In the genomic region with DNA sequence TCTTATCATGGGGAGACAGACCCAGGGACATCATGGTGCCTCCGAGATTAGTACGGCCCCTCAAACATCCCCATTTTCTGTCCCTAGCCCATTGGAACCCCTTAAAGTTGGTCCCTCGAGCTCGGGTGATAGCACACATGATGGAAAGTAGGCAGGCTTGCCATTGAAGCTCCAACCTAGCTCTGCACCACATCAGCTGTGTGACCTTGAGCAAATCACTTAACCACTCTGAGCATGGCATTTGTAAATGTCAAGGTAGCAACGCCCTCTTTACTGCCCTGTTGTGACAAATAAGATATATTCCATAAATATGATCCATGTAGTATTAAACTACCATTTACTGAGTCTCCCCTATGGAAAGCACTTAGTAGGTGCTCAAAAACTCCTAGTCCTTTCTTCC, we compare ENCODE assay signal across 2 cellular contexts.
TF ChIP-seq lines count a peak whose summit lies in the region.

No MANE protein-coding gene starts in this region.

TF ChIP-seq in A549, 52 proteins besides CTCF, POLR2A, EP300 and RAD21 (continued from another document):
- TF ChIP-seq, protein P1, sequence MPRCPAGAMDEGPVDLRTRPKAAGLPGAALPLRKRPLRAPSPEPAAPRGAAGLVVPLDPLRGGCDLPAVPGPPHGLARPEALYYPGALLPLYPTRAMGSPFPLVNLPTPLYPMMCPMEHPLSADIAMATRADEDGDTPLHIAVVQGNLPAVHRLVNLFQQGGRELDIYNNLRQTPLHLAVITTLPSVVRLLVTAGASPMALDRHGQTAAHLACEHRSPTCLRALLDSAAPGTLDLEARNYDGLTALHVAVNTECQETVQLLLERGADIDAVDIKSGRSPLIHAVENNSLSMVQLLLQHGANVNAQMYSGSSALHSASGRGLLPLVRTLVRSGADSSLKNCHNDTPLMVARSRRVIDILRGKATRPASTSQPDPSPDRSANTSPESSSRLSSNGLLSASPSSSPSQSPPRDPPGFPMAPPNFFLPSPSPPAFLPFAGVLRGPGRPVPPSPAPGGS (IDR thresholded peaks at IDR 0.05), result no peak
- TF ChIP-seq KDM1A (IDR thresholded peaks at IDR 0.05; ENCODE audit: low read depth), result no peak

TF ChIP-seq in GM23338, 12 proteins besides CTCF, POLR2A, EP300 and RAD21 (continued from another document):
- TF ChIP-seq, protein P2, sequence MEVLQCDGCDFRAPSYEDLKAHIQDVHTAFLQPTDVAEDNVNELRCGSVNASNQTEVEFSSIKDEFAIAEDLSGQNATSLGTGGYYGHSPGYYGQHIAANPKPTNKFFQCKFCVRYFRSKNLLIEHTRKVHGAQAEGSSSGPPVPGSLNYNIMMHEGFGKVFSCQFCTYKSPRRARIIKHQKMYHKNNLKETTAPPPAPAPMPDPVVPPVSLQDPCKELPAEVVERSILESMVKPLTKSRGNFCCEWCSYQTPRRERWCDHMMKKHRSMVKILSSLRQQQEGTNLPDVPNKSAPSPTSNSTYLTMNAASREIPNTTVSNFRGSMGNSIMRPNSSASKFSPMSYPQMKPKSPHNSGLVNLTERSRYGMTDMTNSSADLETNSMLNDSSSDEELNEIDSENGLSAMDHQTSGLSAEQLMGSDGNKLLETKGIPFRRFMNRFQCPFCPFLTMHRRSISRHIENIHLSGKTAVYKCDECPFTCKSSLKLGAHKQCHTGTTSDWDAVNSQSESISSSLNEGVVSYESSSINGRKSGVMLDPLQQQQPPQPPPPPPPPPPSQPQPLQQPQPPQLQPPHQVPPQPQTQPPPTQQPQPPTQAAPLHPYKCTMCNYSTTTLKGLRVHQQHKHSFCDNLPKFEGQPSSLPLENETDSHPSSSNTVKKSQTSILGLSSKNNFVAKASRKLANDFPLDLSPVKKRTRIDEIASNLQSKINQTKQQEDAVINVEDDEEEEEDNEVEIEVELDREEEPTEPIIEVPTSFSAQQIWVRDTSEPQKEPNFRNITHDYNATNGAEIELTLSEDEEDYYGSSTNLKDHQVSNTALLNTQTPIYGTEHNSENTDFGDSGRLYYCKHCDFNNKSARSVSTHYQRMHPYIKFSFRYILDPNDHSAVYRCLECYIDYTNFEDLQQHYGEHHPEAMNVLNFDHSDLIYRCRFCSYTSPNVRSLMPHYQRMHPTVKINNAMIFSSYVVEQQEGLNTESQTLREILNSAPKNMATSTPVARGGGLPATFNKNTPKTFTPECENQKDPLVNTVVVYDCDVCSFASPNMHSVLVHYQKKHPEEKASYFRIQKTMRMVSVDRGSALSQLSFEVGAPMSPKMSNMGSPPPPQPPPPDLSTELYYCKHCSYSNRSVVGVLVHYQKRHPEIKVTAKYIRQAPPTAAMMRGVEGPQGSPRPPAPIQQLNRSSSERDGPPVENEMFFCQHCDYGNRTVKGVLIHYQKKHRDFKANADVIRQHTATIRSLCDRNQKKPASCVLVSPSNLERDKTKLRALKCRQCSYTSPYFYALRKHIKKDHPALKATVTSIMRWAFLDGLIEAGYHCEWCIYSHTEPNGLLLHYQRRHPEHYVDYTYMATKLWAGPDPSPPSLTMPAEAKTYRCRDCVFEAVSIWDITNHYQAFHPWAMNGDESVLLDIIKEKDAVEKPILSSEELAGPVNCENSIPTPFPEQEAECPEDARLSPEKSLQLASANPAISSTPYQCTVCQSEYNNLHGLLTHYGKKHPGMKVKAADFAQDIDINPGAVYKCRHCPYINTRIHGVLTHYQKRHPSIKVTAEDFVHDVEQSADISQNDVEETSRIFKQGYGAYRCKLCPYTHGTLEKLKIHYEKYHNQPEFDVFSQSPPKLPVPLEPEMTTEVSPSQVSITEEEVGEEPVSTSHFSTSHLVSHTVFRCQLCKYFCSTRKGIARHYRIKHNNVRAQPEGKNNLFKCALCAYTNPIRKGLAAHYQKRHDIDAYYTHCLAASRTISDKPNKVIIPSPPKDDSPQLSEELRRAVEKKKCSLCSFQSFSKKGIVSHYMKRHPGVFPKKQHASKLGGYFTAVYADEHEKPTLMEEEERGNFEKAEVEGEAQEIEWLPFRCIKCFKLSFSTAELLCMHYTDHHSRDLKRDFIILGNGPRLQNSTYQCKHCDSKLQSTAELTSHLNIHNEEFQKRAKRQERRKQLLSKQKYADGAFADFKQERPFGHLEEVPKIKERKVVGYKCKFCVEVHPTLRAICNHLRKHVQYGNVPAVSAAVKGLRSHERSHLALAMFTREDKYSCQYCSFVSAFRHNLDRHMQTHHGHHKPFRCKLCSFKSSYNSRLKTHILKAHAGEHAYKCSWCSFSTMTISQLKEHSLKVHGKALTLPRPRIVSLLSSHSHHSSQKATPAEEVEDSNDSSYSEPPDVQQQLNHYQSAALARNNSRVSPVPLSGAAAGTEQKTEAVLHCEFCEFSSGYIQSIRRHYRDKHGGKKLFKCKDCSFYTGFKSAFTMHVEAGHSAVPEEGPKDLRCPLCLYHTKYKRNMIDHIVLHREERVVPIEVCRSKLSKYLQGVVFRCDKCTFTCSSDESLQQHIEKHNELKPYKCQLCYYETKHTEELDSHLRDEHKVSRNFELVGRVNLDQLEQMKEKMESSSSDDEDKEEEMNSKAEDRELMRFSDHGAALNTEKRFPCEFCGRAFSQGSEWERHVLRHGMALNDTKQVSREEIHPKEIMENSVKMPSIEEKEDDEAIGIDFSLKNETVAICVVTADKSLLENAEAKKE (CRISPR knock-in tag; IDR thresholded peaks at IDR 0.05), result no peak
- TF ChIP-seq, protein P3, sequence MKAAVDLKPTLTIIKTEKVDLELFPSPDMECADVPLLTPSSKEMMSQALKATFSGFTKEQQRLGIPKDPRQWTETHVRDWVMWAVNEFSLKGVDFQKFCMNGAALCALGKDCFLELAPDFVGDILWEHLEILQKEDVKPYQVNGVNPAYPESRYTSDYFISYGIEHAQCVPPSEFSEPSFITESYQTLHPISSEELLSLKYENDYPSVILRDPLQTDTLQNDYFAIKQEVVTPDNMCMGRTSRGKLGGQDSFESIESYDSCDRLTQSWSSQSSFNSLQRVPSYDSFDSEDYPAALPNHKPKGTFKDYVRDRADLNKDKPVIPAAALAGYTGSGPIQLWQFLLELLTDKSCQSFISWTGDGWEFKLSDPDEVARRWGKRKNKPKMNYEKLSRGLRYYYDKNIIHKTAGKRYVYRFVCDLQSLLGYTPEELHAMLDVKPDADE (IDR thresholded peaks at IDR 0.05), result no peak
- no peak for TF ChIP-seq ZNF331 (CRISPR knock-in tag; IDR thresholded peaks at IDR 0.05; ENCODE audit: low read depth)
- TF ChIP-seq CREB1 (CRISPR knock-in tag; IDR thresholded peaks at IDR 0.05; ENCODE audit: low read depth), result no peak
- no peak for TF ChIP-seq NANOG (IDR thresholded peaks at IDR 0.05; ENCODE audit: borderline replicate concordance)
- TF ChIP-seq ZNF114 (CRISPR knock-in tag; IDR thresholded peaks at IDR 0.05), result no peak
- no peak for TF ChIP-seq POLR2AphosphoS5 (IDR thresholded peaks at IDR 0.05; ENCODE audit: low read depth)
- no peak for TF ChIP-seq EZH2 (IDR thresholded peaks at IDR 0.05; ENCODE audit: low read depth, unreplicated experiment)
- TF ChIP-seq, protein P4, sequence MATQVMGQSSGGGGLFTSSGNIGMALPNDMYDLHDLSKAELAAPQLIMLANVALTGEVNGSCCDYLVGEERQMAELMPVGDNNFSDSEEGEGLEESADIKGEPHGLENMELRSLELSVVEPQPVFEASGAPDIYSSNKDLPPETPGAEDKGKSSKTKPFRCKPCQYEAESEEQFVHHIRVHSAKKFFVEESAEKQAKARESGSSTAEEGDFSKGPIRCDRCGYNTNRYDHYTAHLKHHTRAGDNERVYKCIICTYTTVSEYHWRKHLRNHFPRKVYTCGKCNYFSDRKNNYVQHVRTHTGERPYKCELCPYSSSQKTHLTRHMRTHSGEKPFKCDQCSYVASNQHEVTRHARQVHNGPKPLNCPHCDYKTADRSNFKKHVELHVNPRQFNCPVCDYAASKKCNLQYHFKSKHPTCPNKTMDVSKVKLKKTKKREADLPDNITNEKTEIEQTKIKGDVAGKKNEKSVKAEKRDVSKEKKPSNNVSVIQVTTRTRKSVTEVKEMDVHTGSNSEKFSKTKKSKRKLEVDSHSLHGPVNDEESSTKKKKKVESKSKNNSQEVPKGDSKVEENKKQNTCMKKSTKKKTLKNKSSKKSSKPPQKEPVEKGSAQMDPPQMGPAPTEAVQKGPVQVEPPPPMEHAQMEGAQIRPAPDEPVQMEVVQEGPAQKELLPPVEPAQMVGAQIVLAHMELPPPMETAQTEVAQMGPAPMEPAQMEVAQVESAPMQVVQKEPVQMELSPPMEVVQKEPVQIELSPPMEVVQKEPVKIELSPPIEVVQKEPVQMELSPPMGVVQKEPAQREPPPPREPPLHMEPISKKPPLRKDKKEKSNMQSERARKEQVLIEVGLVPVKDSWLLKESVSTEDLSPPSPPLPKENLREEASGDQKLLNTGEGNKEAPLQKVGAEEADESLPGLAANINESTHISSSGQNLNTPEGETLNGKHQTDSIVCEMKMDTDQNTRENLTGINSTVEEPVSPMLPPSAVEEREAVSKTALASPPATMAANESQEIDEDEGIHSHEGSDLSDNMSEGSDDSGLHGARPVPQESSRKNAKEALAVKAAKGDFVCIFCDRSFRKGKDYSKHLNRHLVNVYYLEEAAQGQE (IDR thresholded peaks at IDR 0.05; ENCODE audit: unreplicated experiment), result no peak
